ENCODE assay signal across 10 cellular contexts in genomic region chr7:151313857-151314256, GRCh38. TPM values are rescaled to one million over a fixed set of nuclear protein-coding genes. Genes with fewer than 3 reads are reported as not detected.
DNase-seq lines count a peak whose midpoint lies in the region; ATAC-seq and TF ChIP-seq lines count a peak whose summit lies in the region.
"Had no signal": no experiment of that assay in that cellular context is flagged by ENCODE, and none has a peak within 500 bp of the region (broad histone marks: within the 10 kb centered on the region; RNA-seq: fewer than 3 reads in every experiment).

No MANE protein-coding gene starts in this region.

- POLR2A ChIA-PET in GM10248 (lab: Yijun Ruan, JAX) = no interaction called here

- no peaks in the 10 kb centered on the region for H3K36me3 ChIP-seq in ascending aorta

- peaks cover 3 to 12% of the 10 kb centered on the region in 2 donors for H3K4me1 ChIP-seq in ascending aorta

- CTCF ChIA-PET in GM10248 (lab: Yijun Ruan, JAX) = interaction anchor here (3.8 to 5.2 kb wide), 5 partner anchors 9 to 136 kb away, joined by 31 to 116 read pairs (median 49); partner anchors contain the start of gene NUB1

- H3K27me3 ChIP-seq in ascending aorta = no peaks in the 10 kb centered on the region

- peaks cover 8% of the 10 kb centered on the region for H3K4me1 Mint-ChIP-seq in activated T-cell treated with anti-CD3 and anti-CD28 coated beads, Interleukin-2, amount 50 U/mL, for 4 hours (ENCODE audit: low read depth)
- peaks cover 12% of the 10 kb centered on the region for H3K4me1 Mint-ChIP-seq in activated T-cell treated with anti-CD3 and anti-CD28 coated beads, Interleukin-2, amount 50 U/mL, for 24 hours (ENCODE audit: low read depth)
- H3K4me1 Mint-ChIP-seq: GM23338 had no signal

- peaks cover 8% of the 10 kb centered on the region for H3K9me3 Mint-ChIP-seq in activated T-cell treated with anti-CD3 and anti-CD28 coated beads, Interleukin-2, amount 50 U/mL, for 4 hours
- peaks cover 5% of the 10 kb centered on the region for H3K9me3 Mint-ChIP-seq in activated T-cell treated with anti-CD3 and anti-CD28 coated beads, Interleukin-2, amount 50 U/mL, for 24 hours

- H3K4me3 Mint-ChIP-seq in activated T-cell treated with anti-CD3 and anti-CD28 coated beads, Interleukin-2, amount 50 U/mL, for 4 hours = no peak overlapping the region
- no peak overlapping the region for H3K4me3 Mint-ChIP-seq in activated T-cell treated with anti-CD3 and anti-CD28 coated beads, Interleukin-2, amount 50 U/mL, for 24 hours
- H3K4me3 Mint-ChIP-seq: GM23338 had no signal

- H3K27ac Mint-ChIP-seq in activated T-cell treated with anti-CD3 and anti-CD28 coated beads, Interleukin-2, amount 50 U/mL, for 24 hours = no peak overlapping the region
- H3K27ac Mint-ChIP-seq: GM23338 had no signal

- H3K36me3 Mint-ChIP-seq in activated T-cell treated with anti-CD3 and anti-CD28 coated beads, Interleukin-2, amount 50 U/mL, for 4 hours (ENCODE audit: insufficient read depth) = no peaks in the 10 kb centered on the region
- H3K36me3 Mint-ChIP-seq in activated T-cell treated with anti-CD3 and anti-CD28 coated beads, Interleukin-2, amount 50 U/mL, for 24 hours (ENCODE audit: low read depth) = no peaks in the 10 kb centered on the region

- ATAC-seq in activated T-cell treated with anti-CD3 and anti-CD28 coated beads, Interleukin-2, amount 50 U/mL, for 4 hours = peak; percentile 16 to 33
- no peak for ATAC-seq in HG03439 (IDR thresholded peaks at IDR 0.05; ENCODE audit: unreplicated experiment)

- no peak for DNase-seq in activated T-cell treated with anti-CD3 and anti-CD28 coated beads, Interleukin-2, amount 50 U/mL, for 4 hours
- DNase-seq in activated T-cell treated with anti-CD3 and anti-CD28 coated beads, Interleukin-2, amount 50 U/mL, for 24 hours = no peak
- DNase-seq in ascending aorta (ENCODE audit: low spot score in 2 of 2) (peak; percentile 21 to 86), hypothalamus (lab: John Stamatoyannopoulos, UW) (peak in 29 of 51 donors; percentile 3 to 60 (median 31)), superior temporal gyrus (ENCODE audit: extremely low spot score) (peak; percentile 27), GM10248 (ENCODE audit: extremely low spot score) (no peak), KG1 (lab: John Stamatoyannopoulos, UW) (no peak)
- DNase-seq: NCI-H524 treated with DMSO at 0.1 percent for 48 hours had no signal

- H3K9me3 ChIP-seq in ascending aorta = peaks cover 0 to 3% of the 10 kb centered on the region in 2 donors

- intact Hi-C loops in ascending aorta (cut with DNase I) = loop anchor here (1.0 to 5.0 kb wide), 2 partner anchors 36 to 443 kb away; no protein-coding TSS in a partner anchor

- no peak overlapping the region for H3K27ac ChIP-seq in ascending aorta

- H3K27me3 Mint-ChIP-seq in activated T-cell treated with anti-CD3 and anti-CD28 coated beads, Interleukin-2, amount 50 U/mL, for 4 hours (ENCODE audit: low read depth) = no peaks in the 10 kb centered on the region
- H3K27me3 Mint-ChIP-seq in activated T-cell treated with anti-CD3 and anti-CD28 coated beads, Interleukin-2, amount 50 U/mL, for 24 hours = no peaks in the 10 kb centered on the region

- TF ChIP-seq CTCF in ascending aorta (IDR thresholded peaks at IDR 0.05) (no peak), GM10248 (IDR thresholded peaks at IDR 0.05; ENCODE audit: control extremely low read depth, extremely low read depth, low read depth, missing control alignments) (no peak)

- no peak overlapping the region for H3K4me3 ChIP-seq in ascending aorta
- H3K4me3 ChIP-seq: GM23338 had no signal

RNA-seq across cellular contexts. Expression of gene NUB1, which starts 27.8 kb away (rescaled TPM):
- 10 to 100 TPM; 25.9 to 26.9 (median 26.5) TPM for total RNA-seq in activated T-cell treated with anti-CD3 and anti-CD28 coated beads, Interleukin-2, amount 50 U/mL, for 4 hours
- 28.2 TPM for total RNA-seq in ascending aorta

Comparison
In these comparisons a context has a peak if more than half of its experiments do, and no peak if none do; other contexts are left out.
1. DNase-seq: peak in ascending aorta (2 of 2), hypothalamus (29 of 51) and superior temporal gyrus (single experiment); none in activated T-cell treated with anti-CD3 and anti-CD28 coated beads, Interleukin-2, amount 50 U/mL, for 4 hours (single experiment), activated T-cell treated with anti-CD3 and anti-CD28 coated beads, Interleukin-2, amount 50 U/mL, for 24 hours (single experiment), GM10248 (single experiment) and KG1 (single experiment).